ENCODE assay signal across 1 cellular context in genomic region chr3:160754855-160755747, GRCh38.
TF ChIP-seq lines count a peak whose summit lies in the region.

No MANE protein-coding gene starts in this region.

TF ChIP-seq in K562, 482 proteins besides CTCF, POLR2A, EP300 and RAD21 (continued from another document and continues in another):
- TF ChIP-seq ZBTB40 (IDR thresholded peaks at IDR 0.05), result no peak
- no peak for TF ChIP-seq ZBTB40 (CRISPR knock-in tag; IDR thresholded peaks at IDR 0.05)
- TF ChIP-seq FOXK2 (conservative IDR thresholded peaks at IDR 0.05 in 1 of 2, IDR thresholded peaks at IDR 0.05 in 1 of 2; ENCODE audit: low read depth in 2 of 2), result peak in 1 of 2 experiments; percentile 99; a peak in 2 of 4 replicates
- no peak for TF ChIP-seq TAF9B (IDR thresholded peaks at IDR 0.05; ENCODE audit: partially characterized antibody)
- no peak for TF ChIP-seq ZNF444 (CRISPR knock-in tag; IDR thresholded peaks at IDR 0.05)
- TF ChIP-seq RCOR1 (IDR thresholded peaks at IDR 0.05; ENCODE audit: borderline replicate concordance in 1 of 2, low read depth in 2 of 2, low read length in 2 of 2), result 0 out of 4 replicates have a peak, but pooled peaks of 1 of the 2 experiments have one; percentile 9
- no peak for TF ChIP-seq THRB (CRISPR knock-in tag; conservative IDR thresholded peaks at IDR 0.05)
- no peak for TF ChIP-seq CREM (IDR thresholded peaks at IDR 0.05; ENCODE audit: low read depth)
- no peak for TF ChIP-seq SRSF7 (optimal IDR thresholded peaks at IDR 0.05; ENCODE audit: low read depth, low read length)
- TF ChIP-seq ZNF644 (tag; IDR thresholded peaks at IDR 0.05; ENCODE audit: low read depth), result no peak
- no peak for TF ChIP-seq ATF2 (CRISPR knock-in tag; IDR thresholded peaks at IDR 0.05)
- no peak for TF ChIP-seq NELFE (IDR thresholded peaks at IDR 0.05; ENCODE audit: insufficient read depth, insufficient read length)
- no peak for TF ChIP-seq ELF4 (CRISPR knock-in tag; IDR thresholded peaks at IDR 0.05)
- TF ChIP-seq VEZF1 (CRISPR knock-in tag; IDR thresholded peaks at IDR 0.05), result peak; percentile 9; the same call in 1 of the 2 replicates
- no peak for TF ChIP-seq RFX7 (CRISPR knock-in tag; IDR thresholded peaks at IDR 0.05)
- TF ChIP-seq THRA (IDR thresholded peaks at IDR 0.05), result no peak
- TF ChIP-seq ZNF79 (CRISPR knock-in tag; IDR thresholded peaks at IDR 0.05; ENCODE audit: low read depth), result no peak
- no peak for TF ChIP-seq MYNN (IDR thresholded peaks at IDR 0.05)
- no peak for TF ChIP-seq MYNN (CRISPR knock-in tag; IDR thresholded peaks at IDR 0.05)
- no peak for TF ChIP-seq GABPB2 (CRISPR knock-in tag; conservative IDR thresholded peaks at IDR 0.05)
- no peak for TF ChIP-seq ZNF764 (CRISPR knock-in tag; IDR thresholded peaks at IDR 0.05; ENCODE audit: low read depth)
- no peak for TF ChIP-seq KDM2B (CRISPR knock-in tag; IDR thresholded peaks at IDR 0.05)
- no peak for TF ChIP-seq ZNF121 (CRISPR knock-in tag; conservative IDR thresholded peaks at IDR 0.05)
- TF ChIP-seq NFYB (IDR thresholded peaks at IDR 0.05; ENCODE audit: extremely low read depth, insufficient read length), result no peak
- no peak for TF ChIP-seq THAP12 (CRISPR knock-in tag; IDR thresholded peaks at IDR 0.05)
- TF ChIP-seq, protein P1, sequence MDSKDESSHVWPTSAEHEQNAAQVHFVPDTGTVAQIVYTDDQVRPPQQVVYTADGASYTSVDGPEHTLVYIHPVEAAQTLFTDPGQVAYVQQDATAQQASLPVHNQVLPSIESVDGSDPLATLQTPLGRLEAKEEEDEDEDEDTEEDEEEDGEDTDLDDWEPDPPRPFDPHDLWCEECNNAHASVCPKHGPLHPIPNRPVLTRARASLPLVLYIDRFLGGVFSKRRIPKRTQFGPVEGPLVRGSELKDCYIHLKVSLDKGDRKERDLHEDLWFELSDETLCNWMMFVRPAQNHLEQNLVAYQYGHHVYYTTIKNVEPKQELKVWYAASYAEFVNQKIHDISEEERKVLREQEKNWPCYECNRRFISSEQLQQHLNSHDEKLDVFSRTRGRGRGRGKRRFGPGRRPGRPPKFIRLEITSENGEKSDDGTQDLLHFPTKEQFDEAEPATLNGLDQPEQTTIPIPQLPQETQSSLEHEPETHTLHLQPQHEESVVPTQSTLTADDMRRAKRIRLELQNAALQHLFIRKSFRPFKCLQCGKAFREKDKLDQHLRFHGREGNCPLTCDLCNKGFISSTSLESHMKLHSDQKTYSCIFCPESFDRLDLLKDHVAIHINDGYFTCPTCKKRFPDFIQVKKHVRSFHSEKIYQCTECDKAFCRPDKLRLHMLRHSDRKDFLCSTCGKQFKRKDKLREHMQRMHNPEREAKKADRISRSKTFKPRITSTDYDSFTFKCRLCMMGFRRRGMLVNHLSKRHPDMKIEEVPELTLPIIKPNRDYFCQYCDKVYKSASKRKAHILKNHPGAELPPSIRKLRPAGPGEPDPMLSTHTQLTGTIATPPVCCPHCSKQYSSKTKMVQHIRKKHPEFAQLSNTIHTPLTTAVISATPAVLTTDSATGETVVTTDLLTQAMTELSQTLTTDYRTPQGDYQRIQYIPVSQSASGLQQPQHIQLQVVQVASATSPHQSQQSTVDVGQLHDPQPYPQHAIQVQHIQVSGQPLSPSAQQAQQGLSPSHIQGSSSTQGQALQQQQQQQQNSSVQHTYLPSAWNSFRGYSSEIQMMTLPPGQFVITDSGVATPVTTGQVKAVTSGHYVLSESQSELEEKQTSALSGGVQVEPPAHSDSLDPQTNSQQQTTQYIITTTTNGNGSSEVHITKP (IDR thresholded peaks at IDR 0.05; ENCODE audit: partially characterized antibody), result peak; percentile 99
- TF ChIP-seq ZNF695 (CRISPR knock-in tag; IDR thresholded peaks at IDR 0.05), result no peak
- no peak for TF ChIP-seq FOXJ2 (tag; IDR thresholded peaks at IDR 0.05)
- no peak for TF ChIP-seq NCOA4 (IDR thresholded peaks at IDR 0.05; ENCODE audit: partially characterized antibody)
- no peak for TF ChIP-seq ZFPM2 (CRISPR knock-in tag; IDR thresholded peaks at IDR 0.05)
- no peak for TF ChIP-seq HNRNPUL1 (IDR thresholded peaks at IDR 0.05; ENCODE audit: low read length)
- no peak for TF ChIP-seq BACH1 (tag; IDR thresholded peaks at IDR 0.05)
- TF ChIP-seq, protein P2, sequence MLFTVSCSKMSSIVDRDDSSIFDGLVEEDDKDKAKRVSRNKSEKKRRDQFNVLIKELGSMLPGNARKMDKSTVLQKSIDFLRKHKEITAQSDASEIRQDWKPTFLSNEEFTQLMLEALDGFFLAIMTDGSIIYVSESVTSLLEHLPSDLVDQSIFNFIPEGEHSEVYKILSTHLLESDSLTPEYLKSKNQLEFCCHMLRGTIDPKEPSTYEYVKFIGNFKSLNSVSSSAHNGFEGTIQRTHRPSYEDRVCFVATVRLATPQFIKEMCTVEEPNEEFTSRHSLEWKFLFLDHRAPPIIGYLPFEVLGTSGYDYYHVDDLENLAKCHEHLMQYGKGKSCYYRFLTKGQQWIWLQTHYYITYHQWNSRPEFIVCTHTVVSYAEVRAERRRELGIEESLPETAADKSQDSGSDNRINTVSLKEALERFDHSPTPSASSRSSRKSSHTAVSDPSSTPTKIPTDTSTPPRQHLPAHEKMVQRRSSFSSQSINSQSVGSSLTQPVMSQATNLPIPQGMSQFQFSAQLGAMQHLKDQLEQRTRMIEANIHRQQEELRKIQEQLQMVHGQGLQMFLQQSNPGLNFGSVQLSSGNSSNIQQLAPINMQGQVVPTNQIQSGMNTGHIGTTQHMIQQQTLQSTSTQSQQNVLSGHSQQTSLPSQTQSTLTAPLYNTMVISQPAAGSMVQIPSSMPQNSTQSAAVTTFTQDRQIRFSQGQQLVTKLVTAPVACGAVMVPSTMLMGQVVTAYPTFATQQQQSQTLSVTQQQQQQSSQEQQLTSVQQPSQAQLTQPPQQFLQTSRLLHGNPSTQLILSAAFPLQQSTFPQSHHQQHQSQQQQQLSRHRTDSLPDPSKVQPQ (CRISPR knock-in tag; IDR thresholded peaks at IDR 0.05; ENCODE audit: borderline replicate concordance), result no peak
